Comparison of ENCODE assay signal across 15 cellular contexts in the genomic region with DNA sequence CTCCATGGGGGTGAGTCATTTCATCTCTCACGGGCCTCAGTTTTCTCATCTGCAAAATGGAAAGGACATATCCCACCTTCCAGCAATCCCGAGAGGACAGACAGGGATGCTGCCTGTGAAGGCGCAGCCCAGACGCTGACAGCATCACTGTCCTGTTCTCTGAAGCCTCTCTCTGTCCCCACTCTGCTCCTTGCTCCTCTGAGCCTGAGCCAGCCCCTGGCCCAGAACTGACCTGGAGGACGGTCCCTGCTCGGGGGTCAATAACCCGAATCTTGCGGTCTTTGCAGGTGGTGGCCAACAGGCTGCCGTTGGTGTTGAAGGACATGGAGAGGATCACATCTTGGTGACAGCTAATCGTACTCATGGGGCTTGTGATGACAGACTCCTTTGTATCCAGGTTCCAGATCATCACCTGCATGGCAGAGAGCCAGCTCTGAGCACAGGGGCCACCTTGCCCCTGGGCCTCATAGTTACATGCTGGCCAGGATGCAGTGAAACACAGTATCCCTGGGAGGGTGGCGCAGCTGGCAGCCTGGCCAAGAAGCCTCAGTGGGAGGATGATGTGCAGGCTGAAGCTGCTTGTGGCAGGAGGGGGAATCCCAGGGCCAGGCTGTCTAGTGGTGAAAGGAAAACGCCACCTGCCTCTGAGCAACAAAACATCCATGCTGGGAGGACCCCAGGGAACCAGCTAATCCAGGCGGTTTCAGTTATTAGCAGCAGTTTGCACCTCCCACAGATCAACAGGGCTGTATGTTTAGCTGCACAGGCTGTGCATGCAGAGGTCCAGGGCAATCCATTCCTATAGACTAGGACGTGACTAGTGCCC. TPM values are rescaled to one million over a fixed set of nuclear protein-coding genes. Genes with fewer than 3 reads are reported as not detected.
DNase-seq lines count a peak whose midpoint lies in the region; ATAC-seq and TF ChIP-seq lines count a peak whose summit lies in the region.
"Had no signal": no experiment of that assay in that cellular context is flagged by ENCODE, and none has a peak within 500 bp of the region (broad histone marks: within the 10 kb centered on the region; RNA-seq: fewer than 3 reads in every experiment).

No MANE protein-coding gene starts in this region.

- H3K36me3 Mint-ChIP-seq in naive B cell, result no peaks in the 10 kb centered on the region

- TF ChIP-seq CTCF in GM12865 (IDR thresholded peaks at IDR 0.05; ENCODE audit: insufficient read depth, low read depth, low read length, missing control alignments), result no peak
- peak; percentile 38; the same call in 1 of the 2 replicates for TF ChIP-seq CTCF in OCI-LY3 (IDR thresholded peaks at IDR 0.05; ENCODE audit: low read depth, low read length)

- H3K27me3 ChIP-seq in OCI-LY3 (ENCODE audit: low read depth, low read length), result no peaks in the 10 kb centered on the region

- no peaks in the 10 kb centered on the region for H3K79me2 ChIP-seq in OCI-LY3 (ENCODE audit: low read length)

- H3K27ac Mint-ChIP-seq in naive B cell, result peak overlapping the region in 5 of 6 donors; percentile 1 to 82 (median 44)
- H3K27ac Mint-ChIP-seq: progenitor cell of endocrine pancreas had no signal

- H3K4me3 ChIP-seq in GM12865 (ENCODE audit: low read depth, low read length), result no peak overlapping the region
- no peak overlapping the region for H3K4me3 ChIP-seq in OCI-LY3 (ENCODE audit: low read length)
- H3K4me3 ChIP-seq: lung had no signal

- peaks cover 22 to 40% (median 28%) of the 10 kb centered on the region in 3 donors for H3K4me1 Mint-ChIP-seq in naive B cell

- ATAC-seq in naive B cell (ENCODE audit: low read depth in 2 of 2), result no peak
- ATAC-seq: HCT116, Right ventricle myocardium inferior had no signal

- no peak overlapping the region for H3K4me3 Mint-ChIP-seq in naive B cell

- H3K9me3 Mint-ChIP-seq in naive B cell, result no peaks in the 10 kb centered on the region
- H3K9me3 Mint-ChIP-seq: activated naive CD4-positive, alpha-beta T cell treated with anti-CD3 and anti-CD28 coated beads, Interleukin-2, amount 50 U/mL, for 72 hours had no signal

- DNase-seq in GM12865 (ENCODE audit: low read depth) (peak; percentile 43), NCI-H1417 treated with DMSO at 0.1 percent for 48 hours (lab: John Stamatoyannopoulos, UW) (peak; percentile 94), naive B cell (no peak), NCI-H526 treated with DMSO at 0.1 percent for 48 hours (lab: John Stamatoyannopoulos, UW) (no peak), caudate nucleus (lab: John Stamatoyannopoulos, UW) (no peak), CD1c-positive myeloid dendritic cell (ENCODE audit: extremely low spot score) (no peak), T1000 (lab: John Stamatoyannopoulos, UW) (no peak)
- DNase-seq: dermis blood vessel endothelial cell, DND-41 had no signal

- H3K9me3 ChIP-seq in OCI-LY3 (ENCODE audit: insufficient read depth, low read length), result no peaks in the 10 kb centered on the region

- no peaks in the 10 kb centered on the region for H4K20me1 ChIP-seq in OCI-LY3 (ENCODE audit: insufficient read depth, low read length)

- no peaks in the 10 kb centered on the region for H3K36me3 ChIP-seq in OCI-LY3 (replicated peaks; ENCODE audit: low read depth, low read length)

- no peak overlapping the region for H3K27ac ChIP-seq in OCI-LY3 (ENCODE audit: low read length)
- H3K27ac ChIP-seq in caudate nucleus (ENCODE audit: low read depth, low read length), result no peak overlapping the region

- no peak overlapping the region for H3K9ac ChIP-seq in OCI-LY3 (ENCODE audit: low read length)

- H3K27me3 Mint-ChIP-seq in naive B cell, result no peaks in the 10 kb centered on the region
- H3K27me3 Mint-ChIP-seq: progenitor cell of endocrine pancreas had no signal

- peak overlapping the region; percentile 44 for H3K4me2 ChIP-seq in OCI-LY3 (ENCODE audit: low read length)

- no peak overlapping the region for H2AFZ ChIP-seq in OCI-LY3 (ENCODE audit: low read depth, low read length)

- peaks cover 30% of the 10 kb centered on the region for H3K4me1 ChIP-seq in OCI-LY3 (ENCODE audit: low read length)

RNA-seq across cellular contexts. Expression of a gene that starts 14.0 kb away (rescaled TPM):
- 10 to 100 TPM; 16.3 to 36.5 (median 20.4) TPM for polyA plus RNA-seq in naive B cell (ENCODE audit: low read depth in 6 of 6)

RNA-seq across cellular contexts. Expression of a gene that starts 59.4 kb away (rescaled TPM):
- 1 to 10 TPM in 2 of 6 donors, under 1 TPM in 3, not detected in 1; 0.49 to 2.3 (median 0.87) TPM for polyA plus RNA-seq in naive B cell (ENCODE audit: low read depth in 6 of 6)

Comparison
In these comparisons a context has a peak if more than half of its experiments do, and no peak if none do; other contexts are left out.
1. DNase-seq: peak in GM12865 (single experiment) and NCI-H1417 treated with DMSO at 0.1 percent for 48 hours (single experiment); none in naive B cell (single experiment), NCI-H526 treated with DMSO at 0.1 percent for 48 hours (single experiment), caudate nucleus (0 of 61), CD1c-positive myeloid dendritic cell (single experiment) and T1000 (single experiment).